ENCODE assay signal across 11 cellular contexts in the genomic region with DNA sequence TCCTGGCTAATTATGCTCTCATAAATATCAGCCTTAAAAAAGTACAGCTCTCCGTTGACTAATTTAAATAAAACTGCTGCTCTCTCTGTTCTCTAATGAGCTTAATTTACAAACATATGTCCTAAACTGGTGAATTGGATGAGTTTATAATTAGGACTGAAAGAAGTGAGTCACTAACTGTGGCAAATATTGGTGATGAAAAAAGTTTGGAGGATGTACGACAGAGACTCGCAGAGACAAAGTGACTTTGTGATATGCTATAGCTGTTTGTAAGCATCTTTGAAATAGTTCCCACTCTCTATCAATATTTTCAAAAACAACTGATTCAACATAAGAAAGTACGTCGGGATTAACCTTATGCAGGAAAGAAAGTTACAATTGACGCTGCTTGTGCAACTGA.
"Had no signal": no experiment of that assay in that cellular context is flagged by ENCODE, and none has a peak within 500 bp of the region (broad histone marks: within the 10 kb centered on the region; RNA-seq: fewer than 3 reads in every experiment).

No MANE protein-coding gene starts in this region.

- H3K27ac ChIP-seq: GM23248 had no signal

- DNase-seq: GM23248, GOT3, H7, H9, HCEC 1CT, HFFc6 had no signal

- H3K36me3 ChIP-seq: HAP-1 had no signal

- H3K9ac ChIP-seq: GM23248 had no signal

- H2AFZ ChIP-seq: GM23248, GM23338 had no signal

- H3K4me3 ChIP-seq: GM23248, GM23338, HAP-1 had no signal

- H3K4me1 ChIP-seq: HAP-1 had no signal

- H3K9me3 ChIP-seq: HAP-1 had no signal

- H3K4me2 ChIP-seq: GM23338 had no signal

- FAIRE-seq: H1, H54 had no signal

- ATAC-seq: GM23338, HCT116 had no signal
